In the genomic region with DNA sequence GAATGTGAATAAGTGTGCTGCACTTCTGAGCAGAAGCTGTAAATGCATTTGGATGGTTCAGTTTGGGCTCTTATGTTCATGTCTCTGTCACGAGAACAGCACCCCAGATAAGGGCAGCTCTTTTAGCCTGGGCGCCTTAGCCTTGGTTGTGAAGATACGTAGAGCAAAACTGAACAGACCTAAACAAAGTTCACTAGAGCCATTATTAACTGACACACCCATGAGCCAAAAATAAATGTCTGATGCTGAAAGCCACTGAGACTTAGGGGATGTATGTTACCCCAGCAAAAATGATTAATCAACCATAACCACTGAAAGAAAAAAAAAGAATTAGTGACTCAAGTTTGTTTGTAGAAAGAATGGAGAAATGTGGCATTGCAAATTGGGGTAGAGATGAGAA, we compare ENCODE assay signal across 21 cellular contexts.
"Had no signal": no experiment of that assay in that cellular context is flagged by ENCODE, and none has a peak within 500 bp of the region (broad histone marks: within the 10 kb centered on the region; RNA-seq: fewer than 3 reads in every experiment).

No MANE protein-coding gene starts in this region.

- H3K9ac ChIP-seq: KMS-11, SK-N-SH had no signal

- H3K27ac ChIP-seq: KMS-11, RWPE1 had no signal

- H3K4me2 ChIP-seq: KMS-11, SK-N-SH had no signal

- DNase-seq: Kasumi-1, MV-4-11, NCI-H1048, NCI-H1105, NCI-H1417, NCI-H1436 treated with DMSO at 0.1 percent for 48 hours, NCI-H1694, NCI-H187 treated with DMSO at 0.1 percent for 48 hours, NCI-H2029 treated with DMSO at 0.1 percent for 48 hours, NCI-H2171 treated with DMSO at 0.1 percent for 48 hours, NCI-H345, NCI-H524, NCI-H526 treated with DMSO at 0.1 percent for 48 hours, NCI-H748 treated with DMSO at 0.1 percent for 48 hours, SHP77, SK-N-SH, SW 1271 had no signal

- H3K4me3 ChIP-seq: K562 had no signal

- ATAC-seq: HepG2, K562 had no signal
